1 cellular context compared by ENCODE assay signal in the genomic region with DNA sequence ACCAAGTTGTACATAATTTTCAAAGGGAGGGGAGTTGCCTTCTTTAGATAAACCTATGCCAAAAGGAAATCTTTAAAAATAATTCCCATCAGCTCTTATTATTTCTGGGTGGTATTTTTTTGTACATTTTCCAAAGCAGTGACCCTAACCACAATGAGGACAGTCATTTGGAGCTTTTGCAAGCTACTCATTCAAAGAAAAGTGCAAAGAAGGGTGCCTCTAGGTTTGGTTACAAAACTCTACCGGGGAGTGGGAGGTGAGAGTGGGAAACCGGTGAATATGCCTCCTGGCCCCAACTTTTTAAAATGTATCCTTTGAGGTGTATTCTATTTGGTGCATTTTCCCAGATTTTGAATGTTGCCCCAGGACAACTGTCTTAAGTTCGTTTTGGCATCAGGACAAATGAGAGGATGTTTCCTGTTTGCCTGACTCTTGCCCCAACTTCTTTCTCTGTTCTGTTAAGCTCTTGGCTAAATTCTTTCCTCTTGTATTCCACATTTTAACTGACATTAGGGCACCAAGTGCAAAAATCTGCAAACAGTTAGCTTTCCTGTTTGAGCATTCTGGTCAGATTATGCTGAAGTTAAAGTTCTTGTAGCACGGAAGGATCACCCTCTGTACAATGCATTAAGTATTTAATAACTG.
TF ChIP-seq lines count a peak whose summit lies in the region.

No MANE protein-coding gene starts in this region.

TF ChIP-seq in GM12878, 131 proteins besides CTCF, POLR2A, EP300 and RAD21 (continued from another document):
- TF ChIP-seq ZNF687 (IDR thresholded peaks at IDR 0.05) (no peak), TCF12 (IDR thresholded peaks at IDR 0.05; ENCODE audit: low read depth, low read length) (no peak), IRF4 (IDR thresholded peaks at IDR 0.05; ENCODE audit: low read depth, low read length) (0 out of 2 replicates have a peak, but pooled peaks have one; percentile 45), SMARCA5 (IDR thresholded peaks at IDR 0.05) (no peak), CREB1 (IDR thresholded peaks at IDR 0.05; ENCODE audit: low read depth) (no peak), MTA3 (IDR thresholded peaks at IDR 0.05; ENCODE audit: borderline replicate concordance, low read length) (no peak), IKZF1 (conservative IDR thresholded peaks at IDR 0.05) (peak; percentile 17; the same call in 1 of the 2 replicates), IRF5 (IDR thresholded peaks at IDR 0.05; ENCODE audit: borderline replicate concordance) (no peak), NFIC (IDR thresholded peaks at IDR 0.05; ENCODE audit: low read depth, low read length) (peak; percentile 69), IKZF2 (IDR thresholded peaks at IDR 0.05) (peak; percentile 28 to 41; a peak in 2 of 4 replicates), BCL11A (IDR thresholded peaks at IDR 0.05; ENCODE audit: low read depth, low read length) (peak; percentile 64; the same call in 1 of the 2 replicates), CREM (IDR thresholded peaks at IDR 0.05; ENCODE audit: low read depth) (peak; percentile 34; the same call in 1 of the 2 replicates), HDAC2 (IDR thresholded peaks at IDR 0.05) (no peak), HDGF (IDR thresholded peaks at IDR 0.05) (no peak), JUNB (IDR thresholded peaks at IDR 0.05) (peak; percentile 75)
